In the genomic region with DNA sequence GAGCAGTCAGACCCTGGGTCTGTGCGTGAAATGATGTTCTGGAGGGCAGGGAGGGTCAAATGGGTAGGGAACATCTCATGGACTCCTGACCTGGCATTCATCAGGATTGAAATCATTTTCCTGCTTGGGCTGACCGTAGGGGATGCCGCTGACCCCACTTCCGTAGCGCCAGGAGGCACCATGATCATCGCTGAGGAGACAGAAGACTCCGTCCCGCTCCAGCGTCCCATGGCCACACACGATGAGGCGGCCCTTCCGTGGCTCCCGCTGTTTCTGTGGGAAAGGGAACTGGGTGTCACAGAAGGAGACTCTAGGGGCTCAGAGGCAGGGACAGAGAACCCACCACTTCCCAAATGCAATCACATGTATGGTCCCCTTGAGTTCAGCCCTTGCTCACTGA, we compare ENCODE assay signal across 19 cellular contexts. TPM values are rescaled to one million over a fixed set of nuclear protein-coding genes. Genes with fewer than 3 reads are reported as not detected.
A peak's percentile ranks its signal among the peaks of the same experiment; 100 is the strongest.
DNase-seq lines count a peak whose midpoint lies in the region; ATAC-seq lines count a peak whose summit lies in the region.
"Had no signal": no experiment of that assay in that cellular context is flagged by ENCODE, and none has a peak within 500 bp of the region (broad histone marks: within the 10 kb centered on the region; RNA-seq: fewer than 3 reads in every experiment).

No MANE protein-coding gene starts in this region.

- no peak overlapping the region for H2AK5ac ChIP-seq in neuronal stem cell (ENCODE audit: low read depth, low read length)

- no peaks in the 10 kb centered on the region for H3K9me3 Mint-ChIP-seq in effector memory CD8-positive, alpha-beta T cell
- H3K9me3 Mint-ChIP-seq in T-helper 2 cell treated with Interferon-gamma antibody and Interleukin-4, amounts not matched to agents 5 μg/mL and 100 μg/mL, for 36 hours, result no peaks in the 10 kb centered on the region

- WGBS in neuronal stem cell (ENCODE audit: extremely low coverage in 2 of 2, insufficient read length in 2 of 2, insufficient replicate concordance in 1 of 2), 2 donors, result no CpG with 5 or more reads among the region's 13 CpGs

- no peak overlapping the region for H2BK12ac ChIP-seq in neuronal stem cell (ENCODE audit: low read length)

- no peak overlapping the region for H3K4ac ChIP-seq in neuronal stem cell (ENCODE audit: low read length)

- DNase-seq in Right ventricle myocardium superior, result peak; percentile 23
- no peak for DNase-seq in Right ventricle myocardium inferior (ENCODE audit: missing footprints)
- DNase-seq in effector memory CD8-positive, alpha-beta T cell, result no peak
- DNase-seq in neuronal stem cell (ENCODE audit: low spot score), result no peak
- DNase-seq in T-helper 2 cell treated with Interferon-gamma antibody and Interleukin-4, amounts not matched to agents 5 μg/mL and 100 μg/mL, for 36 hours (ENCODE audit: low spot score), result no peak
- DNase-seq: 8988T, COR-L47, GDM1, HCEC 1CT, NCI-H187, NCI-H2107, NCI-H510A, NCI-H748 treated with DMSO at 0.1 percent for 48 hours, SHP77 had no signal

- H3K27me3 Mint-ChIP-seq in effector memory CD8-positive, alpha-beta T cell, result no peaks in the 10 kb centered on the region
- no peaks in the 10 kb centered on the region for H3K27me3 Mint-ChIP-seq in T-helper 2 cell treated with Interferon-gamma antibody and Interleukin-4, amounts not matched to agents 5 μg/mL and 100 μg/mL, for 36 hours (ENCODE audit: low read depth)

- H3K27ac ChIP-seq in neuronal stem cell (replicated peaks; ENCODE audit: low read length), result no peak overlapping the region
- H3K27ac ChIP-seq: SK-N-MC had no signal

- H3K4me1 Mint-ChIP-seq in effector memory CD8-positive, alpha-beta T cell (ENCODE audit: low read depth in 2 of 2), result peaks cover 26 to 27% of the 10 kb centered on the region in 2 donors
- peaks cover 19% of the 10 kb centered on the region for H3K4me1 Mint-ChIP-seq in T-helper 2 cell treated with Interferon-gamma antibody and Interleukin-4, amounts not matched to agents 5 μg/mL and 100 μg/mL, for 36 hours (ENCODE audit: low read depth)

- H3K9ac ChIP-seq in neuronal stem cell (ENCODE audit: low read depth, low read length, poor library complexity), result no peak overlapping the region

- H3K4me2 ChIP-seq in neuronal stem cell (ENCODE audit: insufficient read depth, low read length, poor library complexity, severe bottlenecking), result no peak overlapping the region

- peaks cover 0 to 2% of the 10 kb centered on the region in 2 donors for H3K9me3 ChIP-seq in neuronal stem cell (replicated peaks in 1 of 2; ENCODE audit: control insufficient read depth in 2 of 2, insufficient read depth in 1 of 2, low read depth in 1 of 2, low read length in 2 of 2)

- H3K27ac Mint-ChIP-seq in effector memory CD8-positive, alpha-beta T cell, result peak overlapping the region; percentile 18 to 61
- H3K27ac Mint-ChIP-seq in T-helper 2 cell treated with Interferon-gamma antibody and Interleukin-4, amounts not matched to agents 5 μg/mL and 100 μg/mL, for 36 hours, result no peak overlapping the region

- peaks cover 15 to 43% of the 10 kb centered on the region in 2 donors for H3K36me3 ChIP-seq in neuronal stem cell (replicated peaks in 1 of 2; ENCODE audit: control insufficient read depth in 2 of 2, insufficient read depth in 2 of 2, low read length in 2 of 2)

- H3K79me1 ChIP-seq in neuronal stem cell (ENCODE audit: low read depth, low read length), result no peaks in the 10 kb centered on the region

- H3K18ac ChIP-seq in neuronal stem cell (ENCODE audit: low read length), result no peak overlapping the region

- H3K23ac ChIP-seq in neuronal stem cell (ENCODE audit: low read depth, low read length, poor library complexity), result peak overlapping the region; percentile 20

- no peak overlapping the region for H2BK120ac ChIP-seq in neuronal stem cell (ENCODE audit: low read depth, low read length)

- peaks cover 63% of the 10 kb centered on the region for H3K36me3 Mint-ChIP-seq in effector memory CD8-positive, alpha-beta T cell (ENCODE audit: insufficient read depth)
- peaks cover 7% of the 10 kb centered on the region for H3K36me3 Mint-ChIP-seq in T-helper 2 cell treated with Interferon-gamma antibody and Interleukin-4, amounts not matched to agents 5 μg/mL and 100 μg/mL, for 36 hours (ENCODE audit: low read depth)

- peaks cover 13 to 20% of the 10 kb centered on the region in 2 donors for H3K4me1 ChIP-seq in neuronal stem cell (ENCODE audit: control insufficient read depth in 2 of 2, insufficient read depth in 1 of 2, low read depth in 1 of 2, low read length in 2 of 2)

- no peak overlapping the region for H4K91ac ChIP-seq in neuronal stem cell (ENCODE audit: low read depth, low read length, poor library complexity)

- no peak overlapping the region for H4K8ac ChIP-seq in neuronal stem cell (ENCODE audit: low read depth, low read length)

- ATAC-seq in Right ventricle myocardium superior (ENCODE audit: poor library complexity) (no peak), Right ventricle myocardium inferior (no peak), HG02981 (IDR thresholded peaks at IDR 0.05; ENCODE audit: unreplicated experiment) (no peak)
- no peak for ATAC-seq in effector memory CD8-positive, alpha-beta T cell (replicated peaks)

- no peak overlapping the region for H3K4me3 ChIP-seq in neuronal stem cell (ENCODE audit: low read length in 2 of 2)
- H3K4me3 ChIP-seq: SK-N-MC had no signal

- no peak overlapping the region for H2BK5ac ChIP-seq in neuronal stem cell (ENCODE audit: low read length)

- no peak overlapping the region for H2AFZ ChIP-seq in neuronal stem cell (ENCODE audit: low read length)

- no peaks in the 10 kb centered on the region for H3K27me3 ChIP-seq in neuronal stem cell (ENCODE audit: control insufficient read depth in 3 of 3, insufficient read depth in 3 of 3, low read depth in 1 of 3, low read length in 3 of 3)

- H2BK15ac ChIP-seq in neuronal stem cell (ENCODE audit: low read length), result no peak overlapping the region

- no peak overlapping the region for H3K14ac ChIP-seq in neuronal stem cell (ENCODE audit: low read length)

- intact Hi-C loops in Right ventricle myocardium superior (cut with DNase I), result no loop called here
- intact Hi-C loops in Right ventricle myocardium inferior (cut with DNase I), result loop anchor here (10.0 kb wide), 1 partner anchor 176 kb away; the partner anchor contains the start of gene LY6G5C

- H3K4me3 Mint-ChIP-seq in effector memory CD8-positive, alpha-beta T cell, result no peak overlapping the region
- no peak overlapping the region for H3K4me3 Mint-ChIP-seq in T-helper 2 cell treated with Interferon-gamma antibody and Interleukin-4, amounts not matched to agents 5 μg/mL and 100 μg/mL, for 36 hours

RNA-seq across cellular contexts. Expression of gene NEU1, which starts 2.3 kb away (rescaled TPM):
- 24.1 TPM for total RNA-seq in Right ventricle myocardium superior
- 25.6 TPM for total RNA-seq in Right ventricle myocardium inferior
- polyA plus RNA-seq in neuronal stem cell (2013, experiment 1 of 2), result 34.6 TPM
- 36.0 TPM for polyA plus RNA-seq in neuronal stem cell (2013, experiment 2 of 2)

RNA-seq across cellular contexts. Expression of gene SLC44A4, which starts 18.4 kb away (rescaled TPM):
- total RNA-seq in Right ventricle myocardium superior (not detected), Right ventricle myocardium inferior (not detected)
- 1.4 TPM for polyA plus RNA-seq in neuronal stem cell (2013, experiment 1 of 2)
- 1.4 TPM for polyA plus RNA-seq in neuronal stem cell (2013, experiment 2 of 2)
- total RNA-seq: Daoy, OCI-LY7 had no signal

RNA-seq across cellular contexts. Expression of gene HSPA1B, which starts 32.8 kb away (rescaled TPM):
- total RNA-seq in Right ventricle myocardium superior (236 TPM), Right ventricle myocardium inferior (215 TPM)
- 25.9 TPM for polyA plus RNA-seq in neuronal stem cell (2013, experiment 1 of 2)
- polyA plus RNA-seq in neuronal stem cell (2013, experiment 2 of 2), result 25.2 TPM

RNA-seq across cellular contexts. Expression of gene EHMT2, which starts 37.1 kb away (rescaled TPM):
- total RNA-seq in Right ventricle myocardium superior (15.5 TPM), Right ventricle myocardium inferior (16.8 TPM)
- polyA plus RNA-seq in neuronal stem cell (2013, experiment 1 of 2), result 119 TPM
- polyA plus RNA-seq in neuronal stem cell (2013, experiment 2 of 2), result 117 TPM

RNA-seq across cellular contexts. Expression of gene ZBTB12, which starts 41.5 kb away (rescaled TPM):
- total RNA-seq in Right ventricle myocardium superior, result 3.1 TPM
- 3.2 TPM for total RNA-seq in Right ventricle myocardium inferior
- 26.7 TPM for polyA plus RNA-seq in neuronal stem cell (2013, experiment 1 of 2)
- polyA plus RNA-seq in neuronal stem cell (2013, experiment 2 of 2), result 26.3 TPM
- polyA plus RNA-seq: CD14-positive monocyte had no signal
